ENCODE assay signal across 9 cellular contexts in genomic region chr11:57597461-57597892, GRCh38. TPM values are rescaled to one million over a fixed set of nuclear protein-coding genes. Genes with fewer than 3 reads are reported as not detected.
DNase-seq lines count a peak whose midpoint lies in the region; TF ChIP-seq lines count a peak whose summit lies in the region.
"Had no signal": no experiment of that assay in that cellular context is flagged by ENCODE, and none has a peak within 500 bp of the region (broad histone marks: within the 10 kb centered on the region; RNA-seq: fewer than 3 reads in every experiment).

Gene SERPING1, plus strand, starts transcription at chr11:57597685. Its CDS starts 586 bp downstream, at chr11:57598271.

- no peaks in the 10 kb centered on the region for H3K27me3 Mint-ChIP-seq in type B pancreatic cell

- H3K4me1 ChIP-seq in SJCRH30 (peaks cover 16% of the 10 kb centered on the region), mucosa of rectum (ENCODE audit: control insufficient read depth in 2 of 2, insufficient read depth in 2 of 2, low read length in 2 of 2) (no peaks in the 10 kb centered on the region)

- H3K9me3 Mint-ChIP-seq in type B pancreatic cell: no peaks in the 10 kb centered on the region
- H3K9me3 Mint-ChIP-seq: activated B cell treated with CpG ODN at 0.5 μM for 24 hours had no signal

- H3K27me3 ChIP-seq in SJCRH30 (no peaks in the 10 kb centered on the region), mucosa of rectum (ENCODE audit: control insufficient read depth in 2 of 2, insufficient read depth in 2 of 2, low read length in 2 of 2) (peaks cover 7 to 8% of the 10 kb centered on the region in 2 donors)

- H3K4me3 ChIP-seq in SJCRH30 (peak within 1 kb of the TSS; percentile 59), fibroblast of mammary gland (ENCODE audit: control insufficient read depth, low read depth, low read length) (peak within 1 kb of the TSS; percentile 57), mucosa of rectum (ENCODE audit: low read length in 2 of 2) (peak within 1 kb of the TSS; percentile 60 to 63)

- H3K9ac ChIP-seq in mucosa of rectum (ENCODE audit: low read depth in 1 of 2, low read length in 2 of 2): peak within 1 kb of the TSS; percentile 41 to 58

- H3K36me3 ChIP-seq in SJCRH30 (no peaks in the 10 kb centered on the region), mucosa of rectum (ENCODE audit: control insufficient read depth in 2 of 2, insufficient read depth in 2 of 2, low read length in 2 of 2) (no peaks in the 10 kb centered on the region)

- H3K9me3 ChIP-seq in SJCRH30 (replicated peaks): no peaks in the 10 kb centered on the region
- H3K9me3 ChIP-seq in mucosa of rectum (ENCODE audit: control insufficient read depth in 2 of 2, low read length in 2 of 2): no peaks in the 10 kb centered on the region

- H3K27ac ChIP-seq in SJCRH30: peak within 1 kb of the TSS; percentile 10; the same call in 1 of the 2 replicates
- H3K27ac ChIP-seq in mucosa of rectum (ENCODE audit: low read depth in 2 of 2, low read length in 2 of 2): peak within 1 kb of the TSS; percentile 63 to 75

- peak within 1 kb of the TSS; percentile 86 for H3K4me3 Mint-ChIP-seq in type B pancreatic cell
- H3K4me3 Mint-ChIP-seq: activated B cell treated with CpG ODN at 0.5 μM for 24 hours had no signal

- H3K4me1 Mint-ChIP-seq in type B pancreatic cell (ENCODE audit: unreplicated experiment): peaks cover 44% of the 10 kb centered on the region
- H3K4me1 Mint-ChIP-seq: activated B cell treated with CpG ODN at 0.5 μM for 24 hours had no signal

- TF ChIP-seq CTCF in fibroblast of mammary gland (conservative IDR thresholded peaks at IDR 0.05; ENCODE audit: control insufficient read depth, insufficient read depth, low read depth, low read length): no peak
- TF ChIP-seq CTCF in type B pancreatic cell (conservative IDR thresholded peaks at IDR 0.05): no peak

- DNase-seq in SJCRH30 (peak; percentile 20 to 40), fibroblast of mammary gland (ENCODE audit: low read depth) (peak; percentile 79), type B pancreatic cell (ENCODE audit: extremely low spot score, unreplicated experiment) (no peak), NCI-H446 treated with DMSO at 0.1 percent for 48 hours (lab: John Stamatoyannopoulos, UW) (no peak), NCI-H2081 treated with DMSO at 0.1 percent for 48 hours (lab: John Stamatoyannopoulos, UW) (no peak), activated gamma-delta T cell treated with Interleukin-2 at 50 U/mL for 16 hours (no peak), NCI-H510A treated with DMSO at 0.1 percent for 48 hours (lab: John Stamatoyannopoulos, UW) (no peak)
- DNase-seq: activated B cell treated with CpG ODN at 0.5 μM for 24 hours had no signal

- H3K36me3 Mint-ChIP-seq in type B pancreatic cell: peaks cover 3% of the 10 kb centered on the region

- peak within 1 kb of the TSS; percentile 91 for H3K27ac Mint-ChIP-seq in type B pancreatic cell
- H3K27ac Mint-ChIP-seq: activated B cell treated with CpG ODN at 0.5 μM for 24 hours had no signal

RNA-seq across cellular contexts. Expression of gene SERPING1, which starts in this region (rescaled TPM):
- total RNA-seq in SJCRH30 (2014; rRNA removed; shearing (Covaris generic)): 12.3 and 13.8 TPM in 2 replicates
- total RNA-seq in type B pancreatic cell (ENCODE audit: low replicate concordance): 58.5 and 74.7 TPM in 2 replicates
- total RNA-seq: activated B cell treated with CpG ODN at 0.5 μM for 24 hours had no signal

Comparison
In these comparisons a context has a peak if more than half of its experiments do, and no peak if none do; other contexts are left out.
1. DNase-seq: peak in SJCRH30 (2 of 2) and fibroblast of mammary gland (single experiment); none in type B pancreatic cell (single experiment), NCI-H446 treated with DMSO at 0.1 percent for 48 hours (single experiment), NCI-H2081 treated with DMSO at 0.1 percent for 48 hours (single experiment), activated gamma-delta T cell treated with Interleukin-2 at 50 U/mL for 16 hours (single experiment) and NCI-H510A treated with DMSO at 0.1 percent for 48 hours (single experiment).
2. Peak in every context shown above with its lines, with median percentiles within 50 percentile points of each other: H3K4me3 ChIP-seq.